ENCODE assay signal across 8 cellular contexts in genomic region chr7:143287935-143288826, GRCh38. TPM values are rescaled to one million over a fixed set of nuclear protein-coding genes. Genes with fewer than 3 reads are reported as not detected.
DNase-seq lines count a peak whose midpoint lies in the region; ATAC-seq and TF ChIP-seq lines count a peak whose summit lies in the region.

TSS of gene CASP2 (plus strand) at chr7:143288351. CDS start at chr7:143288456, 105 bp downstream.

- intact Hi-C loops in esophagus muscularis mucosa (cut with DNase I): loop anchor here (2.0 kb wide), 1 partner anchor 25 kb away; the partner anchor contains the start of gene GSTK1

- peak within 1 kb of the TSS; percentile 89 for H2AFZ ChIP-seq in DND-41 (ENCODE audit: low read depth, low read length)

- 6% methylated on average over 29 of the region's 84 CpGs for WGBS in esophagus muscularis mucosa

- ATAC-seq in DND-41 (ENCODE audit: insufficient read depth, low read depth) (peak; percentile 89), GM21825 (IDR thresholded peaks at IDR 0.05; ENCODE audit: unreplicated experiment) (peak; percentile 90)

- H3K9me3 ChIP-seq in DND-41 (ENCODE audit: insufficient read depth, low read length, severe bottlenecking) (no peaks in the 10 kb centered on the region), KOPT-K1 (ENCODE audit: insufficient read depth, low read length, poor library complexity, severe bottlenecking) (peaks cover 13% of the 10 kb centered on the region), Peyer's patch (no peaks in the 10 kb centered on the region), esophagus muscularis mucosa (no peaks in the 10 kb centered on the region)

- peaks cover 56% of the 10 kb centered on the region for H3K79me2 ChIP-seq in DND-41 (ENCODE audit: insufficient read depth, low read length)

- no peak for TF ChIP-seq EP300 in esophagus muscularis mucosa (IDR thresholded peaks at IDR 0.05)

- H3K27me3 ChIP-seq in DND-41 (ENCODE audit: insufficient read depth, low read length, poor library complexity) (no peaks in the 10 kb centered on the region), Peyer's patch (no peaks in the 10 kb centered on the region), esophagus muscularis mucosa (no peaks in the 10 kb centered on the region)

- H3K9ac ChIP-seq in DND-41 (ENCODE audit: low read depth, low read length): peak within 1 kb of the TSS; percentile 78

- peak within 1 kb of the TSS; percentile 77 for H3K4me2 ChIP-seq in DND-41 (ENCODE audit: insufficient read depth, low read length)

- DNase-seq in DND-41 (peak; percentile 98), Peyer's patch (peak; percentile 97 to 99 (median 99)), esophagus muscularis mucosa (ENCODE audit: extremely low spot score) (peak; percentile 99), myocyte (ENCODE audit: low read depth) (peak; percentile 99)
- DNase-seq in activated T-cell treated with anti-CD3 and anti-CD28 coated beads, Interleukin-2, amount 50 U/mL, for 48 hours: peak; percentile 98 to 99
- peak; percentile 95 to 99 for DNase-seq in stimulated activated CD8-positive, alpha-beta memory T cell treated with anti-CD3 and anti-CD28 coated beads, Interleukin-7, amount 100 ng/mL, for 4 hours (ENCODE audit: low read depth in 2 of 2)

- H3K4me3 ChIP-seq in DND-41 (ENCODE audit: low read depth in 1 of 2, low read length in 2 of 2): peak within 1 kb of the TSS; percentile 67 to 87
- H3K4me3 ChIP-seq in Peyer's patch: peak within 1 kb of the TSS; percentile 77 to 94 (median 87)
- H3K4me3 ChIP-seq in esophagus muscularis mucosa: peak within 1 kb of the TSS; percentile 81 to 97 (median 90)

- H3K27ac ChIP-seq in DND-41 (ENCODE audit: low read length) (peak within 1 kb of the TSS; percentile 92), KOPT-K1 (ENCODE audit: low read depth, low read length, poor library complexity, severe bottlenecking) (peak within 1 kb of the TSS; percentile 95), Peyer's patch (peak within 1 kb of the TSS; percentile 87 to 97 (median 92)), esophagus muscularis mucosa (replicated peaks in 1 of 4) (peak within 1 kb of the TSS; percentile 87 to 95 (median 90))

- TF ChIP-seq POLR2A in Peyer's patch (IDR thresholded peaks at IDR 0.05): peak; percentile 62 to 66
- TF ChIP-seq POLR2A in esophagus muscularis mucosa (IDR thresholded peaks at IDR 0.05; ENCODE audit: low read depth): peak; percentile 19

- H3K4me1 ChIP-seq in DND-41 (ENCODE audit: insufficient read depth, low read length) (peaks cover 48% of the 10 kb centered on the region), Peyer's patch (peaks cover 3 to 38% (median 12%) of the 10 kb centered on the region in 4 donors), esophagus muscularis mucosa (peaks cover 27 to 42% (median 34%) of the 10 kb centered on the region in 4 donors)

- peak; percentile 45 for TF ChIP-seq CTCF in DND-41 (IDR thresholded peaks at IDR 0.05; ENCODE audit: borderline replicate concordance, extremely low read depth, low read length, poor library complexity, severe bottlenecking)
- peak in 5 of 6 experiments; percentile 8 to 47 (median 39) for TF ChIP-seq CTCF in Peyer's patch (IDR thresholded peaks at IDR 0.05)
- TF ChIP-seq CTCF in esophagus muscularis mucosa (IDR thresholded peaks at IDR 0.05): peak; percentile 29 to 52 (median 30)

- peaks cover 32% of the 10 kb centered on the region for H4K20me1 ChIP-seq in DND-41 (ENCODE audit: insufficient read depth, low read length)

- H3K36me3 ChIP-seq in DND-41 (ENCODE audit: insufficient read depth, low read length) (peaks cover 37% of the 10 kb centered on the region), KOPT-K1 (ENCODE audit: insufficient read depth, low read length) (peaks cover 39% of the 10 kb centered on the region), Peyer's patch (peaks cover 0 to 19% (median 0%) of the 10 kb centered on the region in 3 donors), esophagus muscularis mucosa (peaks cover 11 to 19% (median 14%) of the 10 kb centered on the region in 4 donors)

RNA-seq across cellular contexts. Expression of gene CASP2, which starts in this region (rescaled TPM):
- total RNA-seq in Peyer's patch (10 to 100 TPM; 34.8 to 43.7 (median 38.3) TPM), esophagus muscularis mucosa (10 to 100 TPM in 1 of 4 donors, 1 to 10 TPM in 3; 7.1 to 11.7 (median 9.0) TPM), myocyte (6.0 and 8.8 TPM in 2 replicates)
- polyA plus RNA-seq in myocyte (2012): 10.3 TPM

Comparison
In these comparisons a context has a peak if more than half of its experiments do, and no peak if none do; other contexts are left out.
1. Peak in every context shown above with its lines: DNase-seq, ATAC-seq, H3K4me3 ChIP-seq and H3K27ac ChIP-seq.